Comparison of ENCODE assay signal across 1 cellular context in the genomic region with DNA sequence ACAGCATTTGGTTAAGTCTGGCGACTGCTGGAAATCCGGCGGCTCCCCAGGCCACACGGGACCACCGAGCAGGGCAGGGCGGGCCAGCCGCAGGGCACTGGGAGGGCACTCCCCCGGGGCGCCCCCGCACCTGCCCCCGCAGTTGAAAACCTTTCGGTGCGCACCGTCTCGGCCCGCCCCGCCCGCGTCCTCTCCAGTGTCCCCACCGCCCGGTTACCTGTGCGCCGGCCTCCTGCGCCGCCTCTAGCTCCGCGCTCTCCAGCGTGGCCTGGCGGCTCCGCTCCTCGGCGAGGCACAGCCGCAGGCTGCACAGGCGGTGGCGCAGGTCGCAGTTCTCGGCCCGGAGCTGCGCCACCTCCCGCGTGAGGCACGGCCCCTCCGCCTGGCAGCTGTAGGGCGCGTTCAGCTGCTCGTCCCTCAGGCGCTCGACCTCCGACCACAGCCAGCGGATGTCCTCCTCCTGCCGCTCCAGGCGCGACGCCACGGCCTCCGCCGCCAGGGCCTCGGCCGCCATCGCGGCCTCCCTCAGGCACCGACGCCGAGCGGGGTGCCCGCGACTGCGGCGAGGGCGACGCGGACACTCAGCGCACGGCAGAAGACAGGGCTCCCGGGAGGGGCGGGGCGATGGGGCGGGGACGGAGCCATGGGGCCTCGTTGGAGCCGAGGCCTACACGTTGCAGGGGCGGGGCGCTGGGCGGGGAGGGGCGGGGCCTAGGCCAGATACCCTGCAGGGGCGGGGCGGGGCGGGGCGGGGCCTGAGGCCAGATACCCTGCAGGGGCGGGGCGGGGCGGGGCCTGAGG.
TF ChIP-seq lines count a peak whose summit lies in the region.

A gene (minus strand): TSS at position 600 of the 801 bp plus-strand sequence. CDS start 86 bp downstream, at position 514.

TF ChIP-seq in HepG2, 621 proteins besides CTCF, POLR2A, EP300 and RAD21 (continued from another document and continues in another):
- TF ChIP-seq ZNF530 (CRISPR knock-in tag; IDR thresholded peaks at IDR 0.05; ENCODE audit: low read depth): no peak
- no peak for TF ChIP-seq ZNF660 (CRISPR knock-in tag; IDR thresholded peaks at IDR 0.05; ENCODE audit: borderline replicate concordance, low read depth)
- peak; percentile 94; the same call in 1 of the 2 replicates for TF ChIP-seq ZNF724P (CRISPR knock-in tag; IDR thresholded peaks at IDR 0.05; ENCODE audit: borderline replicate concordance)
- TF ChIP-seq ZFP36 (IDR thresholded peaks at IDR 0.05; ENCODE audit: borderline replicate concordance, low read depth, low read length, partially characterized antibody): no peak
- TF ChIP-seq ZNF121 (CRISPR knock-in tag; IDR thresholded peaks at IDR 0.05): peak; percentile 80
- TF ChIP-seq ZSCAN25 (CRISPR knock-in tag; IDR thresholded peaks at IDR 0.05): peak; percentile 92
- TF ChIP-seq U2AF1 (optimal IDR thresholded peaks at IDR 0.05; ENCODE audit: low read depth, low read length): no peak
- TF ChIP-seq ETV6 (CRISPR knock-in tag; conservative IDR thresholded peaks at IDR 0.05): peak; percentile 52; the same call in 1 of the 2 replicates
- TF ChIP-seq, protein P1, sequence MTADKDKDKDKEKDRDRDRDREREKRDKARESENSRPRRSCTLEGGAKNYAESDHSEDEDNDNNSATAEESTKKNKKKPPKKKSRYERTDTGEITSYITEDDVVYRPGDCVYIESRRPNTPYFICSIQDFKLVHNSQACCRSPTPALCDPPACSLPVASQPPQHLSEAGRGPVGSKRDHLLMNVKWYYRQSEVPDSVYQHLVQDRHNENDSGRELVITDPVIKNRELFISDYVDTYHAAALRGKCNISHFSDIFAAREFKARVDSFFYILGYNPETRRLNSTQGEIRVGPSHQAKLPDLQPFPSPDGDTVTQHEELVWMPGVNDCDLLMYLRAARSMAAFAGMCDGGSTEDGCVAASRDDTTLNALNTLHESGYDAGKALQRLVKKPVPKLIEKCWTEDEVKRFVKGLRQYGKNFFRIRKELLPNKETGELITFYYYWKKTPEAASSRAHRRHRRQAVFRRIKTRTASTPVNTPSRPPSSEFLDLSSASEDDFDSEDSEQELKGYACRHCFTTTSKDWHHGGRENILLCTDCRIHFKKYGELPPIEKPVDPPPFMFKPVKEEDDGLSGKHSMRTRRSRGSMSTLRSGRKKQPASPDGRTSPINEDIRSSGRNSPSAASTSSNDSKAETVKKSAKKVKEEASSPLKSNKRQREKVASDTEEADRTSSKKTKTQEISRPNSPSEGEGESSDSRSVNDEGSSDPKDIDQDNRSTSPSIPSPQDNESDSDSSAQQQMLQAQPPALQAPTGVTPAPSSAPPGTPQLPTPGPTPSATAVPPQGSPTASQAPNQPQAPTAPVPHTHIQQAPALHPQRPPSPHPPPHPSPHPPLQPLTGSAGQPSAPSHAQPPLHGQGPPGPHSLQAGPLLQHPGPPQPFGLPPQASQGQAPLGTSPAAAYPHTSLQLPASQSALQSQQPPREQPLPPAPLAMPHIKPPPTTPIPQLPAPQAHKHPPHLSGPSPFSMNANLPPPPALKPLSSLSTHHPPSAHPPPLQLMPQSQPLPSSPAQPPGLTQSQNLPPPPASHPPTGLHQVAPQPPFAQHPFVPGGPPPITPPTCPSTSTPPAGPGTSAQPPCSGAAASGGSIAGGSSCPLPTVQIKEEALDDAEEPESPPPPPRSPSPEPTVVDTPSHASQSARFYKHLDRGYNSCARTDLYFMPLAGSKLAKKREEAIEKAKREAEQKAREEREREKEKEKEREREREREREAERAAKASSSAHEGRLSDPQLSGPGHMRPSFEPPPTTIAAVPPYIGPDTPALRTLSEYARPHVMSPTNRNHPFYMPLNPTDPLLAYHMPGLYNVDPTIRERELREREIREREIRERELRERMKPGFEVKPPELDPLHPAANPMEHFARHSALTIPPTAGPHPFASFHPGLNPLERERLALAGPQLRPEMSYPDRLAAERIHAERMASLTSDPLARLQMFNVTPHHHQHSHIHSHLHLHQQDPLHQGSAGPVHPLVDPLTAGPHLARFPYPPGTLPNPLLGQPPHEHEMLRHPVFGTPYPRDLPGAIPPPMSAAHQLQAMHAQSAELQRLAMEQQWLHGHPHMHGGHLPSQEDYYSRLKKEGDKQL (CRISPR knock-in tag; IDR thresholded peaks at IDR 0.05; ENCODE audit: low read depth): no peak; the same call in 1 of the 2 replicates
- TF ChIP-seq, protein P2, sequence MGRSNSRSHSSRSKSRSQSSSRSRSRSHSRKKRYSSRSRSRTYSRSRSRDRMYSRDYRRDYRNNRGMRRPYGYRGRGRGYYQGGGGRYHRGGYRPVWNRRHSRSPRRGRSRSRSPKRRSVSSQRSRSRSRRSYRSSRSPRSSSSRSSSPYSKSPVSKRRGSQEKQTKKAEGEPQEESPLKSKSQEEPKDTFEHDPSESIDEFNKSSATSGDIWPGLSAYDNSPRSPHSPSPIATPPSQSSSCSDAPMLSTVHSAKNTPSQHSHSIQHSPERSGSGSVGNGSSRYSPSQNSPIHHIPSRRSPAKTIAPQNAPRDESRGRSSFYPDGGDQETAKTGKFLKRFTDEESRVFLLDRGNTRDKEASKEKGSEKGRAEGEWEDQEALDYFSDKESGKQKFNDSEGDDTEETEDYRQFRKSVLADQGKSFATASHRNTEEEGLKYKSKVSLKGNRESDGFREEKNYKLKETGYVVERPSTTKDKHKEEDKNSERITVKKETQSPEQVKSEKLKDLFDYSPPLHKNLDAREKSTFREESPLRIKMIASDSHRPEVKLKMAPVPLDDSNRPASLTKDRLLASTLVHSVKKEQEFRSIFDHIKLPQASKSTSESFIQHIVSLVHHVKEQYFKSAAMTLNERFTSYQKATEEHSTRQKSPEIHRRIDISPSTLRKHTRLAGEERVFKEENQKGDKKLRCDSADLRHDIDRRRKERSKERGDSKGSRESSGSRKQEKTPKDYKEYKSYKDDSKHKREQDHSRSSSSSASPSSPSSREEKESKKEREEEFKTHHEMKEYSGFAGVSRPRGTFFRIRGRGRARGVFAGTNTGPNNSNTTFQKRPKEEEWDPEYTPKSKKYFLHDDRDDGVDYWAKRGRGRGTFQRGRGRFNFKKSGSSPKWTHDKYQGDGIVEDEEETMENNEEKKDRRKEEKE (IDR thresholded peaks at IDR 0.05): no peak
- TF ChIP-seq ARNTL (CRISPR knock-in tag; IDR thresholded peaks at IDR 0.05): peak; percentile 78
- TF ChIP-seq IKZF4 (CRISPR knock-in tag; IDR thresholded peaks at IDR 0.05; ENCODE audit: borderline replicate concordance, low read depth, not compliant biosample characterization): peak; percentile 95
- TF ChIP-seq, protein P3, sequence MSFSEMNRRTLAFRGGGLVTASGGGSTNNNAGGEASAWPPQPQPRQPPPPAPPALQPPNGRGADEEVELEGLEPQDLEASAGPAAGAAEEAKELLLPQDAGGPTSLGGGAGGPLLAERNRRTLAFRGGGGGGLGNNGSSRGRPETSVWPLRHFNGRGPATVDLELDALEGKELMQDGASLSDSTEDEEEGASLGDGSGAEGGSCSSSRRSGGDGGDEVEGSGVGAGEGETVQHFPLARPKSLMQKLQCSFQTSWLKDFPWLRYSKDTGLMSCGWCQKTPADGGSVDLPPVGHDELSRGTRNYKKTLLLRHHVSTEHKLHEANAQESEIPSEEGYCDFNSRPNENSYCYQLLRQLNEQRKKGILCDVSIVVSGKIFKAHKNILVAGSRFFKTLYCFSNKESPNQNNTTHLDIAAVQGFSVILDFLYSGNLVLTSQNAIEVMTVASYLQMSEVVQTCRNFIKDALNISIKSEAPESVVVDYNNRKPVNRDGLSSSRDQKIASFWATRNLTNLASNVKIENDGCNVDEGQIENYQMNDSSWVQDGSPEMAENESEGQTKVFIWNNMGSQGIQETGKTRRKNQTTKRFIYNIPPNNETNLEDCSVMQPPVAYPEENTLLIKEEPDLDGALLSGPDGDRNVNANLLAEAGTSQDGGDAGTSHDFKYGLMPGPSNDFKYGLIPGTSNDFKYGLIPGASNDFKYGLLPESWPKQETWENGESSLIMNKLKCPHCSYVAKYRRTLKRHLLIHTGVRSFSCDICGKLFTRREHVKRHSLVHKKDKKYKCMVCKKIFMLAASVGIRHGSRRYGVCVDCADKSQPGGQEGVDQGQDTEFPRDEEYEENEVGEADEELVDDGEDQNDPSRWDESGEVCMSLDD (CRISPR knock-in tag; IDR thresholded peaks at IDR 0.05; ENCODE audit: borderline replicate concordance): no peak
- peak; percentile 93; the same call in 1 of the 2 replicates for TF ChIP-seq ZNF782 (CRISPR knock-in tag; IDR thresholded peaks at IDR 0.05; ENCODE audit: borderline replicate concordance)
- TF ChIP-seq MED13 (CRISPR knock-in tag; IDR thresholded peaks at IDR 0.05): no peak
- TF ChIP-seq, protein P4, sequence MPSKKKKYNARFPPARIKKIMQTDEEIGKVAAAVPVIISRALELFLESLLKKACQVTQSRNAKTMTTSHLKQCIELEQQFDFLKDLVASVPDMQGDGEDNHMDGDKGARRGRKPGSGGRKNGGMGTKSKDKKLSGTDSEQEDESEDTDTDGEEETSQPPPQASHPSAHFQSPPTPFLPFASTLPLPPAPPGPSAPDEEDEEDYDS (CRISPR knock-in tag; IDR thresholded peaks at IDR 0.05): no peak; the same call in 1 of the 2 replicates
- TF ChIP-seq SUZ12 (IDR thresholded peaks at IDR 0.05; ENCODE audit: low read depth, low read length): no peak
- TF ChIP-seq, protein P5, sequence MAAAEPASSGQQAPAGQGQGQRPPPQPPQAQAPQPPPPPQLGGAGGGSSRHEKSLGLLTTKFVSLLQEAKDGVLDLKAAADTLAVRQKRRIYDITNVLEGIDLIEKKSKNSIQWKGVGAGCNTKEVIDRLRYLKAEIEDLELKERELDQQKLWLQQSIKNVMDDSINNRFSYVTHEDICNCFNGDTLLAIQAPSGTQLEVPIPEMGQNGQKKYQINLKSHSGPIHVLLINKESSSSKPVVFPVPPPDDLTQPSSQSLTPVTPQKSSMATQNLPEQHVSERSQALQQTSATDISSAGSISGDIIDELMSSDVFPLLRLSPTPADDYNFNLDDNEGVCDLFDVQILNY (CRISPR knock-in tag; conservative IDR thresholded peaks at IDR 0.05): peak; percentile 34; the same call in 1 of the 2 replicates
- TF ChIP-seq ZNF33A (CRISPR knock-in tag; IDR thresholded peaks at IDR 0.05; ENCODE audit: borderline replicate concordance): no peak
- TF ChIP-seq, protein P6, sequence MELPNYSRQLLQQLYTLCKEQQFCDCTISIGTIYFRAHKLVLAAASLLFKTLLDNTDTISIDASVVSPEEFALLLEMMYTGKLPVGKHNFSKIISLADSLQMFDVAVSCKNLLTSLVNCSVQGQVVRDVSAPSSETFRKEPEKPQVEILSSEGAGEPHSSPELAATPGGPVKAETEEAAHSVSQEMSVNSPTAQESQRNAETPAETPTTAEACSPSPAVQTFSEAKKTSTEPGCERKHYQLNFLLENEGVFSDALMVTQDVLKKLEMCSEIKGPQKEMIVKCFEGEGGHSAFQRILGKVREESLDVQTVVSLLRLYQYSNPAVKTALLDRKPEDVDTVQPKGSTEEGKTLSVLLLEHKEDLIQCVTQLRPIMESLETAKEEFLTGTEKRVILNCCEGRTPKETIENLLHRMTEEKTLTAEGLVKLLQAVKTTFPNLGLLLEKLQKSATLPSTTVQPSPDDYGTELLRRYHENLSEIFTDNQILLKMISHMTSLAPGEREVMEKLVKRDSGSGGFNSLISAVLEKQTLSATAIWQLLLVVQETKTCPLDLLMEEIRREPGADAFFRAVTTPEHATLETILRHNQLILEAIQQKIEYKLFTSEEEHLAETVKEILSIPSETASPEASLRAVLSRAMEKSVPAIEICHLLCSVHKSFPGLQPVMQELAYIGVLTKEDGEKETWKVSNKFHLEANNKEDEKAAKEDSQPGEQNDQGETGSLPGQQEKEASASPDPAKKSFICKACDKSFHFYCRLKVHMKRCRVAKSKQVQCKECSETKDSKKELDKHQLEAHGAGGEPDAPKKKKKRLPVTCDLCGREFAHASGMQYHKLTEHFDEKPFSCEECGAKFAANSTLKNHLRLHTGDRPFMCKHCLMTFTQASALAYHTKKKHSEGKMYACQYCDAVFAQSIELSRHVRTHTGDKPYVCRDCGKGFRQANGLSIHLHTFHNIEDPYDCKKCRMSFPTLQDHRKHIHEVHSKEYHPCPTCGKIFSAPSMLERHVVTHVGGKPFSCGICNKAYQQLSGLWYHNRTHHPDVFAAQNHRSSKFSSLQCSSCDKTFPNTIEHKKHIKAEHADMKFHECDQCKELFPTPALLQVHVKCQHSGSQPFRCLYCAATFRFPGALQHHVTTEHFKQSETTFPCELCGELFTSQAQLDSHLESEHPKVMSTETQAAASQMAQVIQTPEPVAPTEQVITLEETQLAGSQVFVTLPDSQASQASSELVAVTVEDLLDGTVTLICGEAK (IDR thresholded peaks at IDR 0.05): no peak
- TF ChIP-seq, protein P6 (CRISPR knock-in tag; IDR thresholded peaks at IDR 0.05): peak; percentile 91
- peak; percentile 85; the same call in 1 of the 2 replicates for TF ChIP-seq ZNF790 (CRISPR knock-in tag; IDR thresholded peaks at IDR 0.05; ENCODE audit: borderline replicate concordance)
- 0 out of 2 replicates have a peak, but pooled peaks have one; percentile 42 for TF ChIP-seq ZNF138 (CRISPR knock-in tag; IDR thresholded peaks at IDR 0.05; ENCODE audit: low read depth)
- no peak for TF ChIP-seq SATB2 (CRISPR knock-in tag; IDR thresholded peaks at IDR 0.05)
- no peak for TF ChIP-seq CEBPG (CRISPR knock-in tag; IDR thresholded peaks at IDR 0.05)
- TF ChIP-seq ZNF556 (CRISPR knock-in tag; IDR thresholded peaks at IDR 0.05; ENCODE audit: borderline replicate concordance): peak; percentile 75; the same call in 1 of the 2 replicates
- no peak for TF ChIP-seq ZNF557 (CRISPR knock-in tag; IDR thresholded peaks at IDR 0.05)
- no peak; the same call in 1 of the 2 replicates for TF ChIP-seq ZNF747 (CRISPR knock-in tag; IDR thresholded peaks at IDR 0.05; ENCODE audit: borderline replicate concordance)
- TF ChIP-seq CEBPB (IDR thresholded peaks at IDR 0.05; ENCODE audit: borderline replicate concordance, low read depth, low read length): no peak
- no peak for TF ChIP-seq ZFP62 (CRISPR knock-in tag; IDR thresholded peaks at IDR 0.05)
